Comparison of ENCODE assay signal across 7 cellular contexts in the genomic region with DNA sequence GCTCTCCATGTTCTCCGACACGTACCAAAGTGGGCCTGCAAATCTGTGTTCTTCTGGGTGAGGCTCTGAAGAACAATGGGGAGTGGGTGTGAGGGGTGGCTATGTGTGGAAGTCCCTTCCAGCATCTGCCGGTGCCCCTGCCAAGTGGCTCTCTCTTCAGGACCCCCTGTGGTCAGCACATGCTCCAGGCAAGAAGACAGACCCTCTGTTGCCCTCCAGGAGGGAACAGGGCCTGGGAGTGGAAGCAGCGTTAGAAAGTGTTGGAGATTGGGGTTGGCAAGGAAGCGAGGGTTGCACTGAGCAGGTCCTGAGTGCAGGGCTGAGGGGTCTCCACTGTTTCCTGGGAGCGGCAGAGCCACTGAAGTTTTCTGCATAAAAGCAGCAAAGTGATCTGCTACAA.
"Had no signal": no experiment of that assay in that cellular context is flagged by ENCODE, and none has a peak within 500 bp of the region (broad histone marks: within the 10 kb centered on the region; RNA-seq: fewer than 3 reads in every experiment).

No MANE protein-coding gene starts in this region.

- H3K4me3 Mint-ChIP-seq: HFFc6, IgD-negative memory B cell had no signal

- H3K4me1 Mint-ChIP-seq: IgD-negative memory B cell had no signal

- H3K4me3 ChIP-seq: GM23248, HAP-1 had no signal

- H3K27ac Mint-ChIP-seq: HFFc6, IgD-negative memory B cell had no signal

- H3K27ac ChIP-seq: GM23248, HL-60 had no signal

- DNase-seq: GM23248, GOT3, H7, HFFc6 had no signal
